33 cellular contexts compared by ENCODE assay signal in the genomic region with DNA sequence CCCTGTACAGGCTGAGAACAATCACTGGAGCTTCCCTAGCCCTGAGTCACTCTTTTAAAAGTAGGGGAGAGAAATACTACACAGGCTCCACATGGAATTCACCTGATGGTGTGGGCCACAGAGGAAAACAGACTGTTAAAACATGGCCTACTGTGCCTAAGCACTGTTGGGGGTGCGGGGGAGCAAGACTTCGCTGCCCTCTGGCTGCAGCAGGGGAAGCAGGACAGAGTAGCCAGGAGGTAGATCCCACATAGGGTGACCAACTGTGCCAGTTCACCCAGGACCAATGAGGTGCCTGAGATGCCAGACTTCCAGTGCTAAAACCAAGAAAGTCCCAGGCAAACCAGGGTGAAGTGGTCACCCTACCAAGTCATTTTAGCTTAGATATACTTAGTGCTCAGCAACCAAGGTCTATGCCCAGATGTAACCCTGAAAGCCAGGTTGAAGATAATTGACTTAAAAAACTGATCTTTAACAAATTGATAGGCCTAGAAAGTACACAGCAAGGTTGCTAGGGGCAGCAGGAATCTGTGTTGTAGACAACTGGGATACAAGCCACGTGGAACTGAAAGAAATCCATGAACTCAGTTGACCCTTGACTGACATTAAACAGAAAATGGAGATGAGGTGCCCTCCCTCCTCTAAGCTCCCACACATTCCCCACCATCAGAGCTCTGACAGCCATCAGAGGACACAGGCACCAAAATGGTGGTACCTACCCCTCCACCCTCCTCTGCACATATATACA.
"Had no signal": no experiment of that assay in that cellular context is flagged by ENCODE, and none has a peak within 500 bp of the region (broad histone marks: within the 10 kb centered on the region; RNA-seq: fewer than 3 reads in every experiment).

No MANE protein-coding gene starts in this region.

- H3K4me1 Mint-ChIP-seq: activated B cell treated with CpG ODN at 0.5 μM for 24 hours; activated CD4-positive, alpha-beta T cell treated with anti-CD3 and anti-CD28 coated beads for 36 hours; activated naive CD8-positive, alpha-beta T cell treated with anti-CD3 and anti-CD28 coated beads for 36 hours; mesothelial cell of epicardium; naive B cell; stimulated activated effector memory CD8-positive, alpha-beta T cell treated with anti-CD3 and anti-CD28 coated beads, Interleukin-12 subunit alpha, Interleukin-12 subunit beta, amount 100 ng/mL, for 72 hours had no signal

- H3K27ac Mint-ChIP-seq: activated B cell treated with CpG ODN at 0.5 μM for 24 hours; activated CD4-positive, alpha-beta T cell treated with anti-CD3 and anti-CD28 coated beads for 36 hours; activated naive CD4-positive, alpha-beta T cell treated with anti-CD3 and anti-CD28 coated beads for 36 hours; activated naive CD8-positive, alpha-beta T cell treated with anti-CD3 and anti-CD28 coated beads for 36 hours; activated T-helper 1 cell treated with anti-CD3 and anti-CD28 coated beads, Interleukin-12 subunit alpha, Interleukin-12 subunit beta, Interleukin-2, Interleukin-4 antibody, amounts not matched to agents 30 ng/mL and 10 ng/mL and 1 ng/mL, durations not matched to agents 14 hours and 24 hours and 36 hours; mesothelial cell of epicardium; naive B cell; nephron progenitor cell; stimulated activated effector memory CD8-positive, alpha-beta T cell treated with anti-CD3 and anti-CD28 coated beads, Interleukin-12 subunit alpha, Interleukin-12 subunit beta, amount 100 ng/mL, for 72 hours; stimulated activated naive CD8-positive, alpha-beta T cell treated with anti-CD3 and anti-CD28 coated beads, Interleukin-15, Interleukin-2, amounts not matched to agents 100 ng/mL and 50 ng/mL, for 24 hours had no signal

- H3K36me3 Mint-ChIP-seq: activated naive CD8-positive, alpha-beta T cell treated with anti-CD3 and anti-CD28 coated beads for 36 hours; mesothelial cell of epicardium; naive B cell; stimulated activated effector memory CD8-positive, alpha-beta T cell treated with anti-CD3 and anti-CD28 coated beads, Interleukin-12 subunit alpha, Interleukin-12 subunit beta, amount 100 ng/mL, for 72 hours had no signal

- H3K4me3 ChIP-seq: adrenal gland, body of pancreas, cardiac muscle cell, colonic mucosa, gastrocnemius medialis, ovary, prostate gland, thoracic aorta had no signal

- H3K4me3 Mint-ChIP-seq: activated B cell treated with CpG ODN at 0.5 μM for 24 hours; activated CD4-positive, alpha-beta T cell treated with anti-CD3 and anti-CD28 coated beads for 36 hours; activated naive CD4-positive, alpha-beta T cell treated with anti-CD3 and anti-CD28 coated beads for 36 hours; activated naive CD8-positive, alpha-beta T cell treated with anti-CD3 and anti-CD28 coated beads for 36 hours; activated T-helper 1 cell treated with anti-CD3 and anti-CD28 coated beads, Interleukin-12 subunit alpha, Interleukin-12 subunit beta, Interleukin-2, Interleukin-4 antibody, amounts not matched to agents 30 ng/mL and 10 ng/mL and 1 ng/mL, durations not matched to agents 14 hours and 24 hours and 36 hours; mesothelial cell of epicardium; naive B cell; nephron progenitor cell; stimulated activated effector memory CD8-positive, alpha-beta T cell treated with anti-CD3 and anti-CD28 coated beads, Interleukin-12 subunit alpha, Interleukin-12 subunit beta, amount 100 ng/mL, for 72 hours; stimulated activated naive CD8-positive, alpha-beta T cell treated with anti-CD3 and anti-CD28 coated beads, Interleukin-15, Interleukin-2, amounts not matched to agents 100 ng/mL and 50 ng/mL, for 24 hours had no signal

- H3K9me3 Mint-ChIP-seq: activated B cell treated with CpG ODN at 0.5 μM for 24 hours; activated naive CD4-positive, alpha-beta T cell treated with anti-CD3 and anti-CD28 coated beads for 36 hours; activated naive CD8-positive, alpha-beta T cell treated with anti-CD3 and anti-CD28 coated beads for 36 hours; activated T-helper 1 cell treated with anti-CD3 and anti-CD28 coated beads, Interleukin-12 subunit alpha, Interleukin-12 subunit beta, Interleukin-2, Interleukin-4 antibody, amounts not matched to agents 30 ng/mL and 10 ng/mL and 1 ng/mL, durations not matched to agents 14 hours and 24 hours and 36 hours; mesothelial cell of epicardium; naive B cell; nephron progenitor cell; stimulated activated effector memory CD8-positive, alpha-beta T cell treated with anti-CD3 and anti-CD28 coated beads, Interleukin-12 subunit alpha, Interleukin-12 subunit beta, amount 100 ng/mL, for 72 hours; stimulated activated naive CD8-positive, alpha-beta T cell treated with anti-CD3 and anti-CD28 coated beads, Interleukin-15, Interleukin-2, amounts not matched to agents 100 ng/mL and 50 ng/mL, for 24 hours had no signal

- H3K27ac ChIP-seq: adrenal gland, body of pancreas, cardiac muscle cell, colonic mucosa, ovary, prostate gland, thoracic aorta had no signal

- ATAC-seq: activated CD4-positive, alpha-beta T cell treated with anti-CD3 and anti-CD28 coated beads for 36 hours; body of pancreas; gastrocnemius medialis; sciatic nerve; stimulated activated effector memory CD8-positive, alpha-beta T cell treated with anti-CD3 and anti-CD28 coated beads, Interleukin-12 subunit alpha, Interleukin-12 subunit beta, amount 100 ng/mL, for 72 hours had no signal

- H3K27me3 ChIP-seq: adrenal gland, body of pancreas, cardiac muscle cell, colonic mucosa, gastrocnemius medialis, ovary had no signal

- H3K27me3 Mint-ChIP-seq: activated B cell treated with CpG ODN at 0.5 μM for 24 hours; activated CD4-positive, alpha-beta T cell treated with anti-CD3 and anti-CD28 coated beads for 36 hours; activated naive CD8-positive, alpha-beta T cell treated with anti-CD3 and anti-CD28 coated beads for 36 hours; naive B cell; stimulated activated naive CD8-positive, alpha-beta T cell treated with anti-CD3 and anti-CD28 coated beads, Interleukin-15, Interleukin-2, amounts not matched to agents 100 ng/mL and 50 ng/mL, for 24 hours had no signal

- DNase-seq: activated B cell treated with CpG ODN at 0.5 μM for 24 hours; activated CD4-positive, alpha-beta T cell treated with anti-CD3 and anti-CD28 coated beads for 36 hours; activated CD4-positive, alpha-beta T cell treated with anti-CD3 and anti-CD28 coated beads, Interleukin-2, amount 50 U/mL, for 4 hours; activated effector memory CD4-positive, alpha-beta T cell treated with anti-CD3 and anti-CD28 coated beads, Interleukin-2, amount 50 U/mL, for 16 hours; activated naive CD4-positive, alpha-beta T cell treated with anti-CD3 and anti-CD28 coated beads for 36 hours; activated naive CD8-positive, alpha-beta T cell treated with anti-CD3 and anti-CD28 coated beads for 36 hours; activated T-cell treated with anti-CD3 and anti-CD28 coated beads for 4 hours; aorta; body of pancreas; cerebellar nuclear complex; colonic mucosa; effector CD8-positive, alpha-beta T cell; erythroblast; gastrocnemius medialis; head of caudate nucleus; hippocampal formation; naive B cell; nephron progenitor cell; ovary; retina; small intestine; stimulated activated CD4-positive, alpha-beta T cell treated with anti-CD3 and anti-CD28 coated beads, Interleukin-4, amount 100 ng/mL, for 24 hours; T-helper 2 cell; trophoblast cell had no signal

- H3K9me3 ChIP-seq: adrenal gland, body of pancreas, colonic mucosa, gastrocnemius medialis, ovary, prostate gland, thoracic aorta had no signal

- H3K36me3 ChIP-seq: adrenal gland, cardiac muscle cell, colonic mucosa, gastrocnemius medialis, ovary, prostate gland, thoracic aorta had no signal

- H3K4me1 ChIP-seq: adrenal gland, body of pancreas, colonic mucosa, prostate gland had no signal
